Comparison of ENCODE assay signal across 10 cellular contexts in genomic region chr2:176087330-176088047, GRCh38. TPM values are rescaled to one million over a fixed set of nuclear protein-coding genes. Genes with fewer than 3 reads are reported as not detected.
DNase-seq lines count a peak whose midpoint lies in the region; ATAC-seq and TF ChIP-seq lines count a peak whose summit lies in the region.
"Had no signal": no experiment of that assay in that cellular context is flagged by ENCODE, and none has a peak within 500 bp of the region (broad histone marks: within the 10 kb centered on the region; RNA-seq: fewer than 3 reads in every experiment).

No MANE protein-coding gene starts in this region.

- H3K4me2 ChIP-seq in trophoblast cell (ENCODE audit: low read length): peak overlapping the region; percentile 73

- H3K9ac ChIP-seq in trophoblast cell (ENCODE audit: low read length): no peak overlapping the region

- no peak overlapping the region for H2AK5ac ChIP-seq in trophoblast cell (ENCODE audit: low read length)

- no peaks in the 10 kb centered on the region for H3K79me1 ChIP-seq in trophoblast cell (ENCODE audit: low read length)

- H3K9me3 Mint-ChIP-seq in HFFc6: peaks cover 15% of the 10 kb centered on the region

- TF ChIP-seq CTCF in HFFc6 (IDR thresholded peaks at IDR 0.05) (no peak), coronary artery (IDR thresholded peaks at IDR 0.05) (no peak), upper lobe of right lung (IDR thresholded peaks at IDR 0.05) (no peak)

- H3K9me3 ChIP-seq in trophoblast cell (ENCODE audit: insufficient read depth, low read depth, low read length) (peaks cover 1% of the 10 kb centered on the region), upper lobe of right lung (no peaks in the 10 kb centered on the region)

- H3K27me3 Mint-ChIP-seq in HFFc6 (ENCODE audit: insufficient read depth): peaks cover 58% of the 10 kb centered on the region

- no peak overlapping the region for H2BK5ac ChIP-seq in trophoblast cell (ENCODE audit: low read depth, low read length, poor library complexity)

- intact Hi-C loops in upper lobe of right lung (cut with DNase I): no loop called here

- ATAC-seq in upper lobe of right lung: no peak

- peaks cover 15% of the 10 kb centered on the region for H3K4me1 Mint-ChIP-seq in HFFc6 (ENCODE audit: low read depth)

- no peak overlapping the region for H3K27ac Mint-ChIP-seq in HFFc6

- H3K79me2 ChIP-seq in trophoblast cell (ENCODE audit: control insufficient read depth, insufficient read depth, low read length, poor library complexity): peaks cover 2% of the 10 kb centered on the region

- no peak overlapping the region for H2BK120ac ChIP-seq in trophoblast cell (ENCODE audit: insufficient read depth, low read length, poor library complexity)

- no peak overlapping the region for H4K91ac ChIP-seq in trophoblast cell (ENCODE audit: low read depth, low read length)

- DNase-seq in HFFc6 (no peak), coronary artery (ENCODE audit: low spot score) (peak; percentile 41), trophoblast cell (no peak), upper lobe of right lung (no peak), NCI-H82 (lab: John Stamatoyannopoulos, UW) (no peak), NCI-H1092 (lab: John Stamatoyannopoulos, UW) (no peak)
- DNase-seq: NCI-H1092 treated with DMSO at 0.1 percent for 48 hours, SHP77 treated with DMSO at 0.1 percent for 48 hours had no signal

- H3K36me3 Mint-ChIP-seq in HFFc6 (ENCODE audit: low read depth): peaks cover 4% of the 10 kb centered on the region; the same call in 1 of the 2 replicates

- H3K36me3 ChIP-seq in trophoblast cell (ENCODE audit: control insufficient read depth in 1 of 2, insufficient read depth in 2 of 2, low read length in 2 of 2): no peaks in the 10 kb centered on the region
- no peaks in the 10 kb centered on the region for H3K36me3 ChIP-seq in upper lobe of right lung

- no peak overlapping the region for H2AFZ ChIP-seq in trophoblast cell (ENCODE audit: insufficient read depth, low read length, poor library complexity)

- H3K18ac ChIP-seq in trophoblast cell (ENCODE audit: low read length): no peak overlapping the region

- no CpG with 5 or more reads among the region's 29 CpGs for whole genome bisulfite sequencing in trophoblast cell (ENCODE audit: extremely low coverage, insufficient coverage, insufficient read length)

- no peak overlapping the region for H3K23ac ChIP-seq in trophoblast cell (ENCODE audit: low read length)

- H3K4ac ChIP-seq in trophoblast cell (ENCODE audit: low read depth, low read length): no peak overlapping the region

- no peak overlapping the region for H4K12ac ChIP-seq in trophoblast cell (ENCODE audit: low read depth, low read length)

- H3K4me3 ChIP-seq in coronary artery (peak overlapping the region; percentile 52), trophoblast cell (ENCODE audit: low read depth, low read length) (peak overlapping the region; percentile 21), upper lobe of right lung (no peak overlapping the region)

- H4K8ac ChIP-seq in trophoblast cell (ENCODE audit: low read depth, low read length): no peak overlapping the region

- peaks cover 90% of the 10 kb centered on the region for H3K27me3 ChIP-seq in trophoblast cell (ENCODE audit: insufficient read depth, low read length)
- H3K27me3 ChIP-seq in upper lobe of right lung: peaks cover 100% of the 10 kb centered on the region

- H3K14ac ChIP-seq in trophoblast cell (ENCODE audit: low read length): no peak overlapping the region

- H2BK12ac ChIP-seq in trophoblast cell (ENCODE audit: low read length): no peak overlapping the region

- H3K27ac ChIP-seq in coronary artery (no peak overlapping the region), trophoblast cell (ENCODE audit: low read depth, low read length) (no peak overlapping the region), upper lobe of right lung (no peak overlapping the region)

- peaks cover 11 to 13% of the 10 kb centered on the region in 2 experiments for H3K4me1 ChIP-seq in trophoblast cell (ENCODE audit: control insufficient read depth in 1 of 2, insufficient read depth in 2 of 2, low read length in 2 of 2)
- peaks cover 14% of the 10 kb centered on the region for H3K4me1 ChIP-seq in upper lobe of right lung

- H3K4me3 Mint-ChIP-seq in HFFc6: peak overlapping the region; percentile 90

RNA-seq across cellular contexts. Expression of gene EVX2, which starts 3.7 kb away (rescaled TPM):
- not detected for total RNA-seq in HFFc6 (2021; fragmentation: NEBNext Ultra II Directional; extraction: Animal tissue kit (Norgen Biotek cat#: 25700))
- 0.03 TPM in 2 replicates for polyA plus RNA-seq in trophoblast cell (2013)
- not detected for total RNA-seq in upper lobe of right lung
- total RNA-seq: pulmonary artery endothelial cell had no signal
- polyA plus RNA-seq: thymus had no signal

RNA-seq across cellular contexts. Expression of gene HOXD13, which starts 5.0 kb away (rescaled TPM):
- total RNA-seq in HFFc6 (2021; fragmentation: NEBNext Ultra II Directional; extraction: Animal tissue kit (Norgen Biotek cat#: 25700)): 1 to 10 TPM; 1.2 to 1.7 (median 1.5) TPM
- 0.28 and 0.37 TPM in 2 replicates for polyA plus RNA-seq in trophoblast cell (2013)
- total RNA-seq in upper lobe of right lung: not detected
- total RNA-seq: pulmonary artery endothelial cell had no signal

RNA-seq across cellular contexts. Expression of gene HOXD12, which starts 12.1 kb away (rescaled TPM):
- total RNA-seq in HFFc6 (2021; fragmentation: NEBNext Ultra II Directional; extraction: Animal tissue kit (Norgen Biotek cat#: 25700)): under 1 TPM in 4 of 6 experiments, not detected in 2; 0.19 to 0.36 (median 0.26) TPM
- 0.06 and 0.07 TPM in 2 replicates for polyA plus RNA-seq in trophoblast cell (2013)
- not detected for total RNA-seq in upper lobe of right lung
- total RNA-seq: pulmonary artery endothelial cell had no signal
- polyA plus RNA-seq: thymus had no signal

RNA-seq across cellular contexts. Expression of gene HOXD11, which starts 19.6 kb away (rescaled TPM):
- 10 to 100 TPM in 1 of 6 experiments, 1 to 10 TPM in 5; 6.0 to 10.2 (median 7.6) TPM for total RNA-seq in HFFc6 (2021; fragmentation: NEBNext Ultra II Directional; extraction: Animal tissue kit (Norgen Biotek cat#: 25700))
- polyA plus RNA-seq in trophoblast cell (2013): 2.7 and 3.3 TPM in 2 replicates
- total RNA-seq in upper lobe of right lung: not detected
- total RNA-seq: pulmonary artery endothelial cell had no signal

RNA-seq across cellular contexts. Expression of gene HOXD10, which starts 29.1 kb away (rescaled TPM):
- total RNA-seq in HFFc6 (2021; fragmentation: NEBNext Ultra II Directional; extraction: Animal tissue kit (Norgen Biotek cat#: 25700)): 10 to 100 TPM; 10.9 to 14.5 (median 12.8) TPM
- 1.4 and 1.6 TPM in 2 replicates for polyA plus RNA-seq in trophoblast cell (2013)
- 0.55 TPM for total RNA-seq in upper lobe of right lung
- total RNA-seq: pulmonary artery endothelial cell had no signal
